19 cellular contexts compared by ENCODE assay signal in the genomic region with DNA sequence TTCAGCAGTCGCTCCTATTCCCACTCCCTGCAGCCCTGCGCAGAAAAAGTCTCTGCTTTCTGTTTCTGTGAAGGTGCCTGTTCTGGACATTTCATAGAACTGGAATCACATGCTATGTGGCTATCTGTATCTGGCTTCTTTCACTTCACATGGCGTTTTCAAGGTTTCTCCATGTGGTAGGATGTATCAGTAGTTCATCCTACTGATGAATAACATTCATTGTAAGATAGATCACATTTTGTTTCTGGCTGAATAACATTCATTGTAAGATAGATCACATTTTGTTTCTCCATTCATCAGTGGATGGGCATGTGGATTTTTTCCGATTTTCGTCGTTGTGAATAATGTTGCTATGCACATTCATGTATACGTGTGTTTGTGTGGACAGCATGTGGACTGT. TPM values are rescaled to one million over a fixed set of nuclear protein-coding genes. Genes with fewer than 3 reads are reported as not detected.
DNase-seq lines count a peak whose midpoint lies in the region; ATAC-seq and TF ChIP-seq lines count a peak whose summit lies in the region.
"Had no signal": no experiment of that assay in that cellular context is flagged by ENCODE, and none has a peak within 500 bp of the region (broad histone marks: within the 10 kb centered on the region; RNA-seq: fewer than 3 reads in every experiment).

No MANE protein-coding gene starts in this region.

- peaks cover 8 to 13% of the 10 kb centered on the region in 2 donors for H3K9me3 Mint-ChIP-seq in stimulated activated naive B cell treated with anti-CD40 and anti-IgM and Interleukin-4, amounts not matched to agents 10 μg/mL and 1 μg/mL and 100 μg/mL, for 72 hours
- H3K9me3 Mint-ChIP-seq: GM23338, H9 had no signal

- H3K36me3 ChIP-seq in ascending aorta = no peaks in the 10 kb centered on the region

- H3K36me3 Mint-ChIP-seq in stimulated activated naive B cell treated with anti-CD40 and anti-IgM and Interleukin-4, amounts not matched to agents 10 μg/mL and 1 μg/mL and 100 μg/mL, for 72 hours = no peaks in the 10 kb centered on the region
- H3K36me3 Mint-ChIP-seq: CD4-positive, alpha-beta memory T cell had no signal

- TF ChIP-seq CTCF in ascending aorta (IDR thresholded peaks at IDR 0.05) = no peak

- no peak overlapping the region for H3K27ac ChIP-seq in ascending aorta
- H3K27ac ChIP-seq: A549 had no signal

- no peak overlapping the region for H3K4me3 Mint-ChIP-seq in stimulated activated naive B cell treated with anti-CD40 and anti-IgM and Interleukin-4, amounts not matched to agents 10 μg/mL and 1 μg/mL and 100 μg/mL, for 72 hours
- H3K4me3 Mint-ChIP-seq: CD4-positive, alpha-beta memory T cell; GM23338; H9 had no signal

- peaks cover 0 to 3% of the 10 kb centered on the region in 2 donors for H3K4me1 Mint-ChIP-seq in stimulated activated naive B cell treated with anti-CD40 and anti-IgM and Interleukin-4, amounts not matched to agents 10 μg/mL and 1 μg/mL and 100 μg/mL, for 72 hours
- H3K4me1 Mint-ChIP-seq: CD4-positive, alpha-beta memory T cell had no signal

- no peaks in the 10 kb centered on the region for H3K27me3 ChIP-seq in ascending aorta

- H3K9me3 ChIP-seq in ascending aorta = no peaks in the 10 kb centered on the region
- H3K9me3 ChIP-seq: A549 had no signal

- H3K4me1 ChIP-seq in ascending aorta = peaks cover 0 to 12% of the 10 kb centered on the region in 2 donors
- H3K4me1 ChIP-seq: A549 had no signal

- H3K27ac Mint-ChIP-seq in stimulated activated naive B cell treated with anti-CD40 and anti-IgM and Interleukin-4, amounts not matched to agents 10 μg/mL and 1 μg/mL and 100 μg/mL, for 72 hours = peak overlapping the region; percentile 81
- H3K27ac Mint-ChIP-seq: CD4-positive, alpha-beta memory T cell; GM23338; H9 had no signal

- H3K4me3 ChIP-seq in ascending aorta = no peak overlapping the region
- H3K4me3 ChIP-seq: A549, GM12878, GM23338 had no signal

- ATAC-seq in stimulated activated naive B cell treated with anti-CD40 and anti-IgM and Interleukin-4, amounts not matched to agents 10 μg/mL and 1 μg/mL and 100 μg/mL, for 72 hours (replicated peaks) = no peak
- ATAC-seq: GM12878 had no signal

- intact Hi-C loops in ascending aorta (cut with DNase I) = no loop called here

- H3K27me3 Mint-ChIP-seq in stimulated activated naive B cell treated with anti-CD40 and anti-IgM and Interleukin-4, amounts not matched to agents 10 μg/mL and 1 μg/mL and 100 μg/mL, for 72 hours = peaks cover 9 to 13% of the 10 kb centered on the region in 2 donors

- DNase-seq in RPMI7951 (ENCODE audit: low read depth) (peak; percentile 5), foreskin melanocyte (peak; percentile 95), midbrain (lab: John Stamatoyannopoulos, UW) (peak; percentile 20), ascending aorta (ENCODE audit: low spot score in 2 of 2) (no peak), COR-L47 (lab: John Stamatoyannopoulos, UW) (no peak)
- no peak for DNase-seq in stimulated activated naive B cell treated with anti-CD40 and anti-IgM and Interleukin-4, amounts not matched to agents 10 μg/mL and 1 μg/mL and 100 μg/mL, for 72 hours
- no peak for DNase-seq in activated CD4-positive, CD25-positive, alpha-beta regulatory T cell treated with anti-CD3 and anti-CD28 coated beads, Interleukin-2, amount 50 U/mL, for 72 hours
- DNase-seq: 8988T; ACHN; C1 segment of cervical spinal cord; CD4-positive, alpha-beta memory T cell; DMS 273 treated with DMSO at 0.1 percent for 48 hours; DMS79; EL; GDM1; H9 had no signal

RNA-seq across cellular contexts. Expression of a gene that starts 44.5 kb away (rescaled TPM):
- 3.0 and 3.1 TPM in 2 replicates for total RNA-seq in RPMI7951 (2014; rRNA removed; shearing (Covaris generic))
- 5.5 TPM for total RNA-seq in ascending aorta

Comparison
In these comparisons a context has a peak if more than half of its experiments do, and no peak if none do; other contexts are left out.
1. DNase-seq: peak in RPMI7951 (single experiment), foreskin melanocyte (single experiment) and midbrain (single experiment); none in stimulated activated naive B cell treated with anti-CD40 and anti-IgM and Interleukin-4, amounts not matched to agents 10 μg/mL and 1 μg/mL and 100 μg/mL, for 72 hours (single experiment), ascending aorta (0 of 2), COR-L47 (single experiment) and activated CD4-positive, CD25-positive, alpha-beta regulatory T cell treated with anti-CD3 and anti-CD28 coated beads, Interleukin-2, amount 50 U/mL, for 72 hours (single experiment).